In the genomic region with DNA sequence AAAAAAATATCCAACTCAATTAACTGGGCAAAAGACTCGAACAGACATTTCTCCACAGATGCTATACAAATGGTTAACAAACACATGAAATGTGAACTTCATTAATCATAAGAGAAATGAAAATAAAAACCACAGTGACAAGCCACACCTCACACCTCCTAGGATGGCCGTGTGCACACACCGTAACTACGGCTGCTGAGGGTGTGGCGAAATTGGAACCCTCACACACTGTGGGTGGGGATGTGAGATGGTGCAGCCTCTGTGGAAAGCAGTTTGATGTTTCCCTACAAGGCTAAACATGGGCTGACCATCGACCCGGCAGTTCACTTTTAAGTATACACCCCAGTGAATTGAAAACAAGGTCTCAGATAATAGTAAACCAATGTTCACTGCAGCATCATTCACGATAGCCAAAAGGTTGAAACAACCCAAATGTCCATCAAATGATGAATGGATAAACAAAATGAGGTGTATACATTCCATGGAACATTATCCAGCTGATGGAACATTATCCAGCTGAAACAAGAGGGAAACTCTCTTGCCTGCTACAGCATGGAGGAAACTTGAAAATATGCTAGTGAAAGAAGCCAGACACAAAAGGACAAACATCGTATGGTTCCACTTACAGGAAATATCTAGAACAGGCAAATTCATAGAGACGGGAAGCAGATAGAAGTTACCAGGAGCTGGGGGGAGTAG, we compare ENCODE assay signal across 12 cellular contexts. TPM values are rescaled to one million over a fixed set of nuclear protein-coding genes. Genes with fewer than 3 reads are reported as not detected.
DNase-seq lines count a peak whose midpoint lies in the region; ATAC-seq and TF ChIP-seq lines count a peak whose summit lies in the region.
"Had no signal": no experiment of that assay in that cellular context is flagged by ENCODE, and none has a peak within 500 bp of the region (broad histone marks: within the 10 kb centered on the region; RNA-seq: fewer than 3 reads in every experiment).

No MANE protein-coding gene starts in this region.

- H3K9me3 ChIP-seq in AG04450 (ENCODE audit: control insufficient read depth, insufficient read depth, low read length) (peaks cover 9% of the 10 kb centered on the region; the same call in 1 of the 2 replicates), lower lobe of right lung (no peaks in the 10 kb centered on the region)
- H3K9me3 ChIP-seq: heart right ventricle, thoracic aorta had no signal

- no peak overlapping the region for H3K27ac ChIP-seq in AG04450 (ENCODE audit: low read depth, low read length)
- H3K27ac ChIP-seq in lower lobe of right lung, result no peak overlapping the region
- H3K27ac ChIP-seq: C4-2B, thoracic aorta had no signal

- TF ChIP-seq CTCF in AG04450 (IDR thresholded peaks at IDR 0.05; ENCODE audit: low read depth, low read length) (no peak), lower lobe of right lung (IDR thresholded peaks at IDR 0.05) (no peak)

- peak; percentile 50 to 52 for ATAC-seq in lower lobe of right lung
- ATAC-seq in HG03159 (IDR thresholded peaks at IDR 0.05; ENCODE audit: unreplicated experiment), result no peak
- ATAC-seq in HG03139 (IDR thresholded peaks at IDR 0.05; ENCODE audit: unreplicated experiment), result no peak
- ATAC-seq: heart right ventricle had no signal

- no peaks in the 10 kb centered on the region for H3K36me3 ChIP-seq in lower lobe of right lung
- H3K36me3 ChIP-seq: thoracic aorta had no signal

- peaks cover 7% of the 10 kb centered on the region for H3K4me1 ChIP-seq in lower lobe of right lung

- DNase-seq in AG04450 (ENCODE audit: low read depth, low spot score) (peak; percentile 46), GM19240 (ENCODE audit: insufficient read length, low spot score) (peak; percentile 50), lower lobe of right lung (no peak), DMS153 (lab: John Stamatoyannopoulos, UW) (no peak), SHP77 treated with DMSO at 0.1 percent for 48 hours (lab: John Stamatoyannopoulos, UW) (no peak)
- peak; percentile 58 to 65 for DNase-seq in activated CD4-positive, alpha-beta T cell treated with anti-CD3 and anti-CD28 coated beads, Interleukin-2, amount 50 U/mL, for 48 hours
- DNase-seq: heart right ventricle, RPMI8226 had no signal

- CTCF ChIA-PET in AG04450 (lab: Charles Lee), result interaction anchor here (1.3 kb wide), 1 partner anchor 45 kb away, joined by 10 read pairs; no protein-coding TSS in a partner anchor

- H3K27me3 ChIP-seq in AG04450 (ENCODE audit: control insufficient read depth, insufficient read depth, low read length) (no peaks in the 10 kb centered on the region), lower lobe of right lung (ENCODE audit: low read depth) (no peaks in the 10 kb centered on the region)
- H3K27me3 ChIP-seq: heart right ventricle had no signal

- intact Hi-C loops in lower lobe of right lung (cut with DNase I), result no loop called here

- POLR2A ChIA-PET in AG04450 (lab: Yijun Ruan, JAX), result interaction anchor here (0.8 kb wide), 1 partner anchor 18 kb away, joined by 5 read pairs; no protein-coding TSS in a partner anchor

- H3K4me3 ChIP-seq in AG04450 (ENCODE audit: low read depth, low read length) (no peak overlapping the region), lower lobe of right lung (no peak overlapping the region)
- H3K4me3 ChIP-seq: heart right ventricle, thoracic aorta had no signal

RNA-seq across cellular contexts. Expression of gene ZAP70, which starts 32.2 kb away (rescaled TPM):
- 0.06 TPM in 1 of 2 replicates, not detected in the other for polyA plus RNA-seq in AG04450 (2011; rRNA removed)
- not detected in 2 replicates for polyA minus RNA-seq in AG04450 (2011; rRNA and poly(A)+ RNA removed)
- 8.8 TPM for total RNA-seq in lower lobe of right lung

Comparison
In these comparisons a context has a peak if more than half of its experiments do, and no peak if none do; other contexts are left out.
1. DNase-seq: peak in AG04450 (single experiment), GM19240 (single experiment) and activated CD4-positive, alpha-beta T cell treated with anti-CD3 and anti-CD28 coated beads, Interleukin-2, amount 50 U/mL, for 48 hours (2 of 2); none in lower lobe of right lung (single experiment), DMS153 (single experiment) and SHP77 treated with DMSO at 0.1 percent for 48 hours (single experiment).
2. ATAC-seq: peak in lower lobe of right lung (2 of 2); none in HG03159 (single experiment) and HG03139 (single experiment).